Comparison of ENCODE assay signal across 24 cellular contexts in the genomic region with DNA sequence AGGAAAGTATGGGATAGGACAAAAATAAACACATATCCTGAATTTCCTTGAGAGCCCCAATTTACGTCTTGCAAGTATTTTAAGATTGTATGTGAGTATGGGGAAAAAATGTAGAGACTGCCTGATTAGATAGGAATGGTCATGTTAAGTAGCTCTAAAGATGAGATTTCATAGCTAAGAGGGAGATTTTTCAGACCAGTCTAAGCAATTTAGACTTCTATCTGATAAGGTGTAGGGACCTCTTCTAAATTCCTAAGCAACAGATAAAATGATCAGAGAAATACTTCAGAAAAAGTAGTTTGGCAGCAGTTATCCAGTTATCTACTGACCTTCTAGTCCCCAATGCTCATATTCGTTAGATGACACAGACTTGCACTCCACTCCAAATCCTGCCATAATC.
"Had no signal": no experiment of that assay in that cellular context is flagged by ENCODE, and none has a peak within 500 bp of the region (broad histone marks: within the 10 kb centered on the region; RNA-seq: fewer than 3 reads in every experiment).

No MANE protein-coding gene starts in this region.

- H3K4me1 ChIP-seq: body of pancreas, pancreas, prostate gland, upper lobe of right lung had no signal

- ATAC-seq: activated CD4-positive, CD25-positive, alpha-beta regulatory T cell treated with anti-CD3 and anti-CD28 coated beads, Interleukin-2, amount 50 U/mL, for 24 hours; body of pancreas; effector memory CD8-positive, alpha-beta T cell; naive thymus-derived CD8-positive, alpha-beta T cell; pancreas; stimulated activated effector memory CD8-positive, alpha-beta T cell treated with anti-CD3 and anti-CD28 coated beads, Interleukin-12 subunit alpha, Interleukin-12 subunit beta, amount 100 ng/mL, for 72 hours; upper lobe of right lung had no signal

- H3K27ac ChIP-seq: body of pancreas, dorsolateral prefrontal cortex, pancreas, prostate gland, upper lobe of right lung, WERI-Rb-1 had no signal

- H3K27me3 ChIP-seq: body of pancreas, dorsolateral prefrontal cortex, pancreas, upper lobe of right lung had no signal

- H3K4me3 ChIP-seq: body of pancreas, coronary artery, dorsolateral prefrontal cortex, pancreas, prostate gland, upper lobe of right lung had no signal

- H3K36me3 ChIP-seq: pancreas, prostate gland, upper lobe of right lung, WERI-Rb-1 had no signal

- H3K9me3 ChIP-seq: body of pancreas, pancreas, prostate gland, upper lobe of right lung had no signal

- DNase-seq: activated CD4-positive, alpha-beta T cell treated with anti-CD3 and anti-CD28 coated beads for 48 hours; activated CD4-positive, alpha-beta T cell treated with anti-CD3 and anti-CD28 coated beads, Interleukin-2, amount 50 U/mL, for 48 hours; activated CD8-positive, alpha-beta memory T cell treated with anti-CD3 and anti-CD28 coated beads for 24 hours; activated effector memory CD4-positive, alpha-beta T cell treated with Interleukin-2 at 50 U/mL for 16 hours; activated naive CD4-positive, alpha-beta T cell treated with Interleukin-2 at 50 U/mL for 16 hours; anterior cingulate cortex; body of pancreas; cerebellar nuclear complex; dorsolateral prefrontal cortex; effector memory CD8-positive, alpha-beta T cell; erythroblast; naive thymus-derived CD8-positive, alpha-beta T cell; nucleus accumbens; pancreas; stimulated activated CD4-positive, alpha-beta T cell treated with anti-CD3 and anti-CD28 coated beads, Interleukin-12 subunit alpha, Interleukin-12 subunit beta, amount 100 ng/mL, for 4 hours; stimulated activated CD4-positive, alpha-beta T cell treated with anti-CD3 and anti-CD28 coated beads, Interleukin-4, amount 100 ng/mL, for 1 hour; SW 1271; T1000; upper lobe of right lung; WERI-Rb-1 had no signal
